In the genomic region with DNA sequence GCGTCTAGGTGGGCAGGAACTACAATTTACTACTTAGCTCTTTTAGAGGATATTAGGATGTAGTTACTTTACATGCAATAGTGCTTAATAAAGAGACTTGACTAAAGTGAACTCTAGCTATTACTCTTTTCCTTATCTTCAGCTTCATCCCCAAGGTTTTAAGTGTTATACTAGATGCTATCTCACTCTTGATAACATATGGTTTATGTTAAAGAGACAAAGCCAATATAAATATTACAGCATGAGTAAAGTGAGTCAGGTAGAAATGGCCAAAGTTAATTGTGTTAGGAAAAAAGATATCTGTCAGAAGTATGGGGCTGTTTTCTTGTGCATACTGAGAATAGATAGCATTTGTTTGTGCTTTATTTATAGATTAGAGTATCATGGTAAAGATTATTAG, we compare ENCODE assay signal across 20 cellular contexts.
DNase-seq lines count a peak whose midpoint lies in the region; ATAC-seq and TF ChIP-seq lines count a peak whose summit lies in the region.
"Had no signal": no experiment of that assay in that cellular context is flagged by ENCODE, and none has a peak within 500 bp of the region (broad histone marks: within the 10 kb centered on the region; RNA-seq: fewer than 3 reads in every experiment).

No MANE protein-coding gene starts in this region.

- H3K4me1 Mint-ChIP-seq in activated CD4-positive, alpha-beta T cell treated with anti-CD3 and anti-CD28 coated beads, Interleukin-2, amount 10 ng/mL, durations not matched to agents 24 days and 14 days = peaks cover 9% of the 10 kb centered on the region
- H3K4me1 Mint-ChIP-seq in activated CD4-positive, alpha-beta T cell treated with anti-CD3 and anti-CD28 coated beads, Interleukin-2, amount 10 ng/mL, durations not matched to agents 7 days and 5 days = peaks cover 17% of the 10 kb centered on the region
- peaks cover 28% of the 10 kb centered on the region for H3K4me1 Mint-ChIP-seq in CD4-positive, alpha-beta T cell (ENCODE audit: low read depth)
- H3K4me1 Mint-ChIP-seq in T-helper 17 cell = no peaks in the 10 kb centered on the region

- CTCF ChIA-PET in activated CD4-positive, alpha-beta T cell treated with anti-CD3 and anti-CD28 coated beads, Interleukin-2, amount 10 ng/mL, durations not matched to agents 7 days and 5 days (lab: Charles Lee) = interaction anchor here (0.5 kb wide), 1 partner anchor 130 kb away, joined by 3 read pairs; no protein-coding TSS in a partner anchor
- CTCF ChIA-PET in CD4-positive, alpha-beta T cell (lab: Charles Lee) = no interaction called here

- no peak for ATAC-seq in CD4-positive, alpha-beta T cell (ENCODE audit: poor library complexity)
- ATAC-seq in T-helper 17 cell = no peak
- ATAC-seq in HG02571 (IDR thresholded peaks at IDR 0.05; ENCODE audit: unreplicated experiment) = no peak

- no peaks in the 10 kb centered on the region for H3K4me1 ChIP-seq in MM.1S (ENCODE audit: low read length)

- DNase-seq in activated CD4-positive, alpha-beta T cell treated with anti-CD3 and anti-CD28 coated beads, Interleukin-2, amount 10 ng/mL, durations not matched to agents 24 days and 14 days = no peak
- DNase-seq in activated CD4-positive, alpha-beta T cell treated with anti-CD3 and anti-CD28 coated beads, Interleukin-2, amount 10 ng/mL, durations not matched to agents 7 days and 5 days = no peak
- DNase-seq in CD4-positive, alpha-beta T cell = no peak
- DNase-seq in T-helper 17 cell (no peak), fibroblast of mammary gland (ENCODE audit: low read depth) (peak; percentile 5), MM.1S (no peak)
- DNase-seq in stimulated activated CD4-positive, alpha-beta T cell treated with anti-CD3 and anti-CD28 coated beads, Interleukin-4, amount 100 ng/mL, for 4 hours = no peak
- DNase-seq: Calu3; CD4-positive, alpha-beta memory T cell; GF-D8; GM23248; HCEC 1CT; NCI-H1092 treated with DMSO at 0.1 percent for 48 hours; NCI-H146; NCI-H2029 treated with DMSO at 0.1 percent for 48 hours; NCI-H2171; NCI-H526; PC-9 had no signal

- no peaks in the 10 kb centered on the region for H3K9me3 ChIP-seq in CD4-positive, alpha-beta T cell (ENCODE audit: control insufficient read depth, low read length)
- H3K9me3 ChIP-seq in T-helper 17 cell (ENCODE audit: control insufficient read depth, low read length, poor library complexity, severe bottlenecking) = no peaks in the 10 kb centered on the region
- no peaks in the 10 kb centered on the region for H3K9me3 ChIP-seq in MM.1S (replicated peaks; ENCODE audit: insufficient read depth, low read length)

- no peaks in the 10 kb centered on the region for H3K9me3 Mint-ChIP-seq in activated CD4-positive, alpha-beta T cell treated with anti-CD3 and anti-CD28 coated beads, Interleukin-2, amount 10 ng/mL, durations not matched to agents 24 days and 14 days
- no peaks in the 10 kb centered on the region for H3K9me3 Mint-ChIP-seq in activated CD4-positive, alpha-beta T cell treated with anti-CD3 and anti-CD28 coated beads, Interleukin-2, amount 10 ng/mL, durations not matched to agents 7 days and 5 days
- no peaks in the 10 kb centered on the region for H3K9me3 Mint-ChIP-seq in CD4-positive, alpha-beta T cell
- H3K9me3 Mint-ChIP-seq: CD4-positive, alpha-beta memory T cell had no signal

- no peaks in the 10 kb centered on the region for H3K36me3 ChIP-seq in MM.1S (replicated peaks; ENCODE audit: insufficient read depth, low read length)

- H3K27me3 Mint-ChIP-seq in activated CD4-positive, alpha-beta T cell treated with anti-CD3 and anti-CD28 coated beads, Interleukin-2, amount 10 ng/mL, durations not matched to agents 24 days and 14 days = no peaks in the 10 kb centered on the region
- no peaks in the 10 kb centered on the region for H3K27me3 Mint-ChIP-seq in activated CD4-positive, alpha-beta T cell treated with anti-CD3 and anti-CD28 coated beads, Interleukin-2, amount 10 ng/mL, durations not matched to agents 7 days and 5 days
- no peaks in the 10 kb centered on the region for H3K27me3 Mint-ChIP-seq in CD4-positive, alpha-beta T cell
- no peaks in the 10 kb centered on the region for H3K27me3 Mint-ChIP-seq in T-helper 17 cell
- H3K27me3 Mint-ChIP-seq: CD4-positive, alpha-beta memory T cell had no signal

- no peaks in the 10 kb centered on the region for H3F3A ChIP-seq in MM.1S (ENCODE audit: insufficient read depth, low read length)

- no peaks in the 10 kb centered on the region for H3K9me2 ChIP-seq in MM.1S (replicated peaks; ENCODE audit: insufficient read depth, low read length)

- no peaks in the 10 kb centered on the region for H3K27me3 ChIP-seq in CD4-positive, alpha-beta T cell (ENCODE audit: control insufficient read depth, insufficient read depth, low read length)
- no peaks in the 10 kb centered on the region for H3K27me3 ChIP-seq in MM.1S (replicated peaks; ENCODE audit: insufficient read depth, low read length)

- no peak overlapping the region for H3K9ac ChIP-seq in MM.1S (ENCODE audit: low read length)
- H3K9ac ChIP-seq: GM23248 had no signal

- no peaks in the 10 kb centered on the region for H4K20me1 ChIP-seq in MM.1S (ENCODE audit: insufficient read depth, low read length)

- TF ChIP-seq CTCF in CD4-positive, alpha-beta T cell (IDR thresholded peaks at IDR 0.05) = no peak
- TF ChIP-seq CTCF in fibroblast of mammary gland (conservative IDR thresholded peaks at IDR 0.05; ENCODE audit: control insufficient read depth, insufficient read depth, low read depth, low read length) (no peak), MM.1S (IDR thresholded peaks at IDR 0.05; ENCODE audit: low read length) (no peak)

- POLR2A ChIA-PET in activated CD4-positive, alpha-beta T cell treated with anti-CD3 and anti-CD28 coated beads, Interleukin-2, amount 10 ng/mL, durations not matched to agents 7 days and 5 days (lab: Charles Lee) = no interaction called here
- POLR2A ChIA-PET in CD4-positive, alpha-beta T cell (lab: Charles Lee) = no interaction called here

- H3K79me2 ChIP-seq in MM.1S (ENCODE audit: low read length) = peaks cover 18% of the 10 kb centered on the region

- H2AFZ ChIP-seq in MM.1S (ENCODE audit: low read length) = no peak overlapping the region
- H2AFZ ChIP-seq: GM23248, PC-9 had no signal

- H3K36me3 Mint-ChIP-seq in activated CD4-positive, alpha-beta T cell treated with anti-CD3 and anti-CD28 coated beads, Interleukin-2, amount 10 ng/mL, durations not matched to agents 24 days and 14 days (ENCODE audit: low read depth) = peaks cover 28% of the 10 kb centered on the region
- H3K36me3 Mint-ChIP-seq in activated CD4-positive, alpha-beta T cell treated with anti-CD3 and anti-CD28 coated beads, Interleukin-2, amount 10 ng/mL, durations not matched to agents 7 days and 5 days (ENCODE audit: low read depth) = peaks cover 30% of the 10 kb centered on the region
- peaks cover 62% of the 10 kb centered on the region for H3K36me3 Mint-ChIP-seq in CD4-positive, alpha-beta T cell (ENCODE audit: low read depth)
- no peaks in the 10 kb centered on the region for H3K36me3 Mint-ChIP-seq in T-helper 17 cell (ENCODE audit: low read depth)

- intact Hi-C loops in activated CD4-positive, alpha-beta T cell treated with anti-CD3 and anti-CD28 coated beads, Interleukin-2, amount 10 ng/mL, durations not matched to agents 24 days and 14 days (cut with micrococcal nuclease) = no loop called here
- intact Hi-C loops in CD4-positive, alpha-beta T cell (cut with DNase I, micrococcal nuclease) = no loop called here

- peak overlapping the region; percentile 7 for H3K27ac Mint-ChIP-seq in activated CD4-positive, alpha-beta T cell treated with anti-CD3 and anti-CD28 coated beads, Interleukin-2, amount 10 ng/mL, durations not matched to agents 24 days and 14 days
- H3K27ac Mint-ChIP-seq in activated CD4-positive, alpha-beta T cell treated with anti-CD3 and anti-CD28 coated beads, Interleukin-2, amount 10 ng/mL, durations not matched to agents 7 days and 5 days = no peak overlapping the region
- peak overlapping the region; percentile 76 for H3K27ac Mint-ChIP-seq in CD4-positive, alpha-beta T cell
- peak overlapping the region; percentile 43 for H3K27ac Mint-ChIP-seq in T-helper 17 cell

- no peak overlapping the region for H3K4me3 Mint-ChIP-seq in activated CD4-positive, alpha-beta T cell treated with anti-CD3 and anti-CD28 coated beads, Interleukin-2, amount 10 ng/mL, durations not matched to agents 24 days and 14 days
- no peak overlapping the region for H3K4me3 Mint-ChIP-seq in activated CD4-positive, alpha-beta T cell treated with anti-CD3 and anti-CD28 coated beads, Interleukin-2, amount 10 ng/mL, durations not matched to agents 7 days and 5 days
- no peak overlapping the region for H3K4me3 Mint-ChIP-seq in CD4-positive, alpha-beta T cell
- H3K4me3 Mint-ChIP-seq in T-helper 17 cell = no peak overlapping the region
- H3K4me3 Mint-ChIP-seq: CD4-positive, alpha-beta memory T cell had no signal

- H3K4me3 ChIP-seq in fibroblast of mammary gland (ENCODE audit: control insufficient read depth, low read depth, low read length) (no peak overlapping the region), MM.1S (ENCODE audit: low read length) (no peak overlapping the region)
- H3K4me3 ChIP-seq: GM23248, PC-9 had no signal

- no peak overlapping the region for H3K4me2 ChIP-seq in MM.1S (ENCODE audit: low read depth, low read length)
- H3K4me2 ChIP-seq: PC-9 had no signal

- no peak overlapping the region for H3K27ac ChIP-seq in CD4-positive, alpha-beta T cell (ENCODE audit: low read depth, low read length)
- no peak overlapping the region for H3K27ac ChIP-seq in MM.1S (ENCODE audit: low read length)
- H3K27ac ChIP-seq: GM23248, PC-9, RWPE1 had no signal
